In the genomic region with DNA sequence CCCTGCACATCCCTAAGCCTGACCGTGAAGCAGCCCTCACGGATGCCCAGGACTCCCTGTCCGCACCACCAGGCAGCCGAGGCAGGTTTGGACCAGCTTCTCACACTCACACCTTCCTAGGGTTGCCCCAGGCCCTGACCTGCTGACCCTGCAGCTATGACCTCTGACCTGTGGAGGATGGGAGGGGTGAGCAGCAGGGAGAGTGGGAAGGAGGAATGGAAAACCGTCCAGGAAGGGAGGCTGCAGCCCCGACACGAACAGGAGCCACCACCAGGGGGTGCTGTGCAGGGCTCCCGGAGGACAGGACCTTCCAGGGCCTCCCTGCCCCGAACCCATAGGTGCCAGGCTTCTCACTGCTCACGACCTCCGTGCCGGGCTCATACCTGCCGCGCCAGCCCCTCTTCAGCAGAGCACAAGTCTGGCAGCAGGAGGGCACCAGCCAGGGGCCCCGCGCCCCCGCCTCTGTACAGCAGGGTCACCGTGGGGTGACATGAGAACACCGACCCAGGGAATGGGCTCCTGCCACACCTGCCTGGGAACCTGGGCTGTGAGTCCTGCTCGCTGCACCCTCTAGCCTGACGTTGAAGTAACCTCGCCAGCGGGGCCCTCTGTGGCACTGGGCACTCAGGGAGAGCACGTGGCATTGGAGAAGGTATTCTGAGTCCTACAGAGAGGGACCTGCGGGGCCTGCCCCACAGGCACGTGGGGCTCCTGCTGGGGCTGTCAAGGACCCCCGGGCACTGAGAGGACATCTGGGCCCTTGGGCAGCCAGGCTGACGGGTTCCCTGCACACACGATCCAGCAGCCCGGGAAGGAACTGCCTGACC, we compare ENCODE assay signal across 1 cellular context.
A peak's percentile ranks its signal among the peaks of the same experiment; 100 is the strongest.
TF ChIP-seq lines count a peak whose summit lies in the region.

No MANE protein-coding gene starts in this region.

TF ChIP-seq in IMR-90, 13 proteins besides CTCF, POLR2A, EP300 and RAD21:
- no peak for TF ChIP-seq MAFK (IDR thresholded peaks at IDR 0.05; ENCODE audit: low read depth, low read length)
- no peak for TF ChIP-seq CHD1 (IDR thresholded peaks at IDR 0.05; ENCODE audit: low read depth, low read length)
- TF ChIP-seq RFX5 (IDR thresholded peaks at IDR 0.05; ENCODE audit: low read depth, low read length) = no peak
- peak; percentile 88 for TF ChIP-seq SMC3 (IDR thresholded peaks at IDR 0.05; ENCODE audit: low read depth, low read length)
- TF ChIP-seq MAZ (IDR thresholded peaks at IDR 0.05; ENCODE audit: borderline replicate concordance, low read depth, low read length) = peak; percentile 50; the same call in 1 of the 2 replicates
